ENCODE assay signal across 9 cellular contexts in the genomic region with DNA sequence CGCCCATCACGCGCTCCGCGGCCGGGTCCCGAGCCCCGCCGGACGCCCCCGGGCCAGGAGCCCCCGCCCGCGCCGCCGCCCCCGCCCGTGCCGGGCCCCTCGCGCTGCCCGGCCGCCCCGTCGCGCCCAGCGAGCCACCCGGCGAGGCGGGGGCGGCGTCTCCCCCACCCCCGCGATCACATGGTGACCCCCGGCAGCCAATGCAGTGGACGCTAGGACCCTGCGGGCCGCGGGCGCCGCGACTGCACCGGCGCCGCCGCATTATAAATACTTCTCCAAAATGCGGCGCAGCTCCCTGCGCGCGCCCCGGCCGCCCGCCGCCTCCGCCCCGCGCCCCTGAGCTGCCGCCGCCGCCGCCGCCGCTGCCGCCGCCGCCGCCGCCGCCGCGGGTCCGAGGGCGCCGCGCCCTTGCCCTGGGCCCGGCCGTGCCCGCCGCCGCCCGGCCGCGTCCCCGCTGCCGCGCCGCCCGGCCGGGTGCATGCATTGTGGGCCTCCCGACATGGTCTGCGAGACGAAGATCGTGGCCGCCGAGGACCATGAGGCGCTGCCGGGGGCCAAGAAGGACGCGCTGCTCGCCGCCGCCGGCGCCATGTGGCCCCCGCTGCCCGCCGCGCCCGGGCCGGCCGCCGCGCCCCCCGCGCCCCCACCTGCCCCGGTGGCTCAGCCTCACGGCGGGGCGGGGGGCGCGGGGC. TPM values are rescaled to one million over a fixed set of nuclear protein-coding genes. Genes with fewer than 3 reads are reported as not detected.
DNase-seq lines count a peak whose midpoint lies in the region; FAIRE-seq lines count a peak whose summit lies in the region.
"Had no signal": no experiment of that assay in that cellular context is flagged by ENCODE, and none has a peak within 500 bp of the region (broad histone marks: within the 10 kb centered on the region; RNA-seq: fewer than 3 reads in every experiment).

A gene with protein sequence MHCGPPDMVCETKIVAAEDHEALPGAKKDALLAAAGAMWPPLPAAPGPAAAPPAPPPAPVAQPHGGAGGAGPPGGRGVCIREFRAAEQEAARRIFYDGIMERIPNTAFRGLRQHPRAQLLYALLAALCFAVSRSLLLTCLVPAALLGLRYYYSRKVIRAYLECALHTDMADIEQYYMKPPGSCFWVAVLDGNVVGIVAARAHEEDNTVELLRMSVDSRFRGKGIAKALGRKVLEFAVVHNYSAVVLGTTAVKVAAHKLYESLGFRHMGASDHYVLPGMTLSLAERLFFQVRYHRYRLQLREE (plus strand): TSS at position 294 of the 692 bp plus-strand sequence. CDS start 185 bp downstream, at position 479.

- 1% methylated on average over 31 to 122 of the region's 122 CpGs for WGBS in small intestine, 3 donors

- H3K9ac ChIP-seq in iPS-18a (ENCODE audit: low read length), result no peak within 1 kb of the TSS

- H3K4me1 ChIP-seq in iPS-18a (ENCODE audit: control insufficient read depth, low read depth, low read length) (no peaks in the 10 kb centered on the region), small intestine (ENCODE audit: control insufficient read depth in 2 of 2, insufficient read depth in 1 of 2, low read depth in 1 of 2, low read length in 1 of 2) (no peaks in the 10 kb centered on the region)

- H3K4me3 ChIP-seq in iPS-18a (ENCODE audit: low read length) (peak within 1 kb of the TSS; percentile 42), small intestine (ENCODE audit: low read depth in 1 of 2, low read length in 2 of 2) (peak within 1 kb of the TSS; percentile 7 to 63)

- H3K36me3 ChIP-seq in iPS-18a (ENCODE audit: control insufficient read depth, low read depth, low read length) (no peaks in the 10 kb centered on the region), small intestine (ENCODE audit: control insufficient read depth in 2 of 2, insufficient read depth in 2 of 2, low read length in 2 of 2) (no peaks in the 10 kb centered on the region)

- H3K27me3 ChIP-seq in iPS-18a (ENCODE audit: control insufficient read depth, insufficient read depth, low read length), result peaks cover 62% of the 10 kb centered on the region
- peaks cover 15 to 27% of the 10 kb centered on the region in 2 donors for H3K27me3 ChIP-seq in small intestine (ENCODE audit: control insufficient read depth in 2 of 2, insufficient read depth in 2 of 2, low read length in 2 of 2)

- DNase-seq in DMS 273 (lab: John Stamatoyannopoulos, UW; ENCODE audit: unreplicated experiment) (peak; percentile 81), DMS 273 treated with DMSO at 0.1 percent for 48 hours (lab: John Stamatoyannopoulos, UW) (no peak), NCI-H2081 (lab: John Stamatoyannopoulos, UW) (peak; percentile 77 to 86), amygdala (lab: John Stamatoyannopoulos, UW) (peak in 45 of 56 donors; percentile 32 to 88 (median 65)), small intestine (no peak), NCI-H2107 treated with DMSO at 0.1 percent for 48 hours (lab: John Stamatoyannopoulos, UW; ENCODE audit: unreplicated experiment) (no peak), NCI-H128 (lab: John Stamatoyannopoulos, UW; ENCODE audit: unreplicated experiment) (no peak)

- H3K27ac ChIP-seq in iPS-18a (ENCODE audit: low read length), result no peak within 1 kb of the TSS
- no peak within 1 kb of the TSS for H3K27ac ChIP-seq in small intestine (ENCODE audit: low read depth in 1 of 2, low read length in 1 of 2)
- H3K27ac ChIP-seq: 22Rv1 had no signal

- FAIRE-seq in small intestine (lab: Jason Lieb, UNC), result no peak

- H3K9me3 ChIP-seq in iPS-18a (ENCODE audit: control insufficient read depth, low read depth, low read length) (no peaks in the 10 kb centered on the region), small intestine (ENCODE audit: control insufficient read depth, low read depth) (no peaks in the 10 kb centered on the region)

RNA-seq across cellular contexts. Expression of the gene that starts here (rescaled TPM):
- polyA plus RNA-seq in small intestine, result 1 to 10 TPM in 1 of 3 donors, under 1 TPM in 1, not detected in 1; under 0.01 to 1.8 TPM

Comparison
In these comparisons a context has a peak if more than half of its experiments do, and no peak if none do; other contexts are left out.
1. DNase-seq: peak in DMS 273 (single experiment), NCI-H2081 (2 of 2) and amygdala (45 of 56); none in DMS 273 treated with DMSO at 0.1 percent for 48 hours (single experiment), small intestine (single experiment), NCI-H2107 treated with DMSO at 0.1 percent for 48 hours (single experiment) and NCI-H128 (single experiment).